ENCODE assay signal across 3 cellular contexts in genomic region chr9:33364814-33365213, GRCh38. TPM values are rescaled to one million over a fixed set of nuclear protein-coding genes. Genes with fewer than 3 reads are reported as not detected.
"Had no signal": no experiment of that assay in that cellular context is flagged by ENCODE, and none has a peak within 500 bp of the region (broad histone marks: within the 10 kb centered on the region; RNA-seq: fewer than 3 reads in every experiment).

No MANE protein-coding gene starts in this region.

RNA-seq across cellular contexts. Expression of gene AQP7, which starts 37.6 kb away (rescaled TPM):
- total RNA-seq: NCI-H460, RPMI7951, SJSA1 had no signal
